1 cellular context compared by ENCODE assay signal in the genomic region with DNA sequence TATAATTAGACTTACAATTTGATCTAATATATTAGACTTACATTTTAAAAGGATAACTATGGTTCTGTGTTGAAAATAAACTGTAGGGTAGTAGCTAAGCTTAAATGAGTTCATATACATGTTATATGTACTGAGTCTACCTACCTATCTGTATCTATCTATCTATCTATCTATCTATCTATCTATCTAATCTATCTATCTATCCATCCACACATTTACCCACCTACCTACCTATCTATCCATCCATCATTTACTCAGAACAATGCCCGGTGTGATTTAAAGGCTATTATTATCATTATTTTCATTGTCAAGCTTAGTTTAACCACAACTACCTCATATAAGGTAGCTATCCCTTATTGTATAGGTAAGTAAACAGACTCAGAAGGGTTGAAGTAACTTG.
TF ChIP-seq lines count a peak whose summit lies in the region.

No MANE protein-coding gene starts in this region.

TF ChIP-seq in K562, 482 proteins besides CTCF, POLR2A, EP300 and RAD21:
- TF ChIP-seq, protein P1, sequence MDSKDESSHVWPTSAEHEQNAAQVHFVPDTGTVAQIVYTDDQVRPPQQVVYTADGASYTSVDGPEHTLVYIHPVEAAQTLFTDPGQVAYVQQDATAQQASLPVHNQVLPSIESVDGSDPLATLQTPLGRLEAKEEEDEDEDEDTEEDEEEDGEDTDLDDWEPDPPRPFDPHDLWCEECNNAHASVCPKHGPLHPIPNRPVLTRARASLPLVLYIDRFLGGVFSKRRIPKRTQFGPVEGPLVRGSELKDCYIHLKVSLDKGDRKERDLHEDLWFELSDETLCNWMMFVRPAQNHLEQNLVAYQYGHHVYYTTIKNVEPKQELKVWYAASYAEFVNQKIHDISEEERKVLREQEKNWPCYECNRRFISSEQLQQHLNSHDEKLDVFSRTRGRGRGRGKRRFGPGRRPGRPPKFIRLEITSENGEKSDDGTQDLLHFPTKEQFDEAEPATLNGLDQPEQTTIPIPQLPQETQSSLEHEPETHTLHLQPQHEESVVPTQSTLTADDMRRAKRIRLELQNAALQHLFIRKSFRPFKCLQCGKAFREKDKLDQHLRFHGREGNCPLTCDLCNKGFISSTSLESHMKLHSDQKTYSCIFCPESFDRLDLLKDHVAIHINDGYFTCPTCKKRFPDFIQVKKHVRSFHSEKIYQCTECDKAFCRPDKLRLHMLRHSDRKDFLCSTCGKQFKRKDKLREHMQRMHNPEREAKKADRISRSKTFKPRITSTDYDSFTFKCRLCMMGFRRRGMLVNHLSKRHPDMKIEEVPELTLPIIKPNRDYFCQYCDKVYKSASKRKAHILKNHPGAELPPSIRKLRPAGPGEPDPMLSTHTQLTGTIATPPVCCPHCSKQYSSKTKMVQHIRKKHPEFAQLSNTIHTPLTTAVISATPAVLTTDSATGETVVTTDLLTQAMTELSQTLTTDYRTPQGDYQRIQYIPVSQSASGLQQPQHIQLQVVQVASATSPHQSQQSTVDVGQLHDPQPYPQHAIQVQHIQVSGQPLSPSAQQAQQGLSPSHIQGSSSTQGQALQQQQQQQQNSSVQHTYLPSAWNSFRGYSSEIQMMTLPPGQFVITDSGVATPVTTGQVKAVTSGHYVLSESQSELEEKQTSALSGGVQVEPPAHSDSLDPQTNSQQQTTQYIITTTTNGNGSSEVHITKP (IDR thresholded peaks at IDR 0.05; ENCODE audit: partially characterized antibody) = no peak
- TF ChIP-seq HIVEP1 (CRISPR knock-in tag; IDR thresholded peaks at IDR 0.05) (no peak), KLF16 (IDR thresholded peaks at IDR 0.05) (no peak), MEIS2 (IDR thresholded peaks at IDR 0.05; ENCODE audit: partially characterized antibody) (no peak), MCM3 (IDR thresholded peaks at IDR 0.05) (no peak), STAT5B (CRISPR knock-in tag; IDR thresholded peaks at IDR 0.05) (no peak), HMG20A (CRISPR knock-in tag; conservative IDR thresholded peaks at IDR 0.05) (no peak), DACH1 (IDR thresholded peaks at IDR 0.05; ENCODE audit: partially characterized antibody) (peak; percentile 95), ZNF551 (CRISPR knock-in tag; IDR thresholded peaks at IDR 0.05) (no peak), MYC (IDR thresholded peaks at IDR 0.05; ENCODE audit: low read depth, low read length) (no peak), MYC (CRISPR knock-in tag; IDR thresholded peaks at IDR 0.05; ENCODE audit: borderline replicate concordance, low read depth) (no peak)
- TF ChIP-seq, protein P2, sequence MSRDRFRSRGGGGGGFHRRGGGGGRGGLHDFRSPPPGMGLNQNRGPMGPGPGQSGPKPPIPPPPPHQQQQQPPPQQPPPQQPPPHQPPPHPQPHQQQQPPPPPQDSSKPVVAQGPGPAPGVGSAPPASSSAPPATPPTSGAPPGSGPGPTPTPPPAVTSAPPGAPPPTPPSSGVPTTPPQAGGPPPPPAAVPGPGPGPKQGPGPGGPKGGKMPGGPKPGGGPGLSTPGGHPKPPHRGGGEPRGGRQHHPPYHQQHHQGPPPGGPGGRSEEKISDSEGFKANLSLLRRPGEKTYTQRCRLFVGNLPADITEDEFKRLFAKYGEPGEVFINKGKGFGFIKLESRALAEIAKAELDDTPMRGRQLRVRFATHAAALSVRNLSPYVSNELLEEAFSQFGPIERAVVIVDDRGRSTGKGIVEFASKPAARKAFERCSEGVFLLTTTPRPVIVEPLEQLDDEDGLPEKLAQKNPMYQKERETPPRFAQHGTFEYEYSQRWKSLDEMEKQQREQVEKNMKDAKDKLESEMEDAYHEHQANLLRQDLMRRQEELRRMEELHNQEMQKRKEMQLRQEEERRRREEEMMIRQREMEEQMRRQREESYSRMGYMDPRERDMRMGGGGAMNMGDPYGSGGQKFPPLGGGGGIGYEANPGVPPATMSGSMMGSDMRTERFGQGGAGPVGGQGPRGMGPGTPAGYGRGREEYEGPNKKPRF (IDR thresholded peaks at IDR 0.05; ENCODE audit: low read depth, low read length) = no peak
- TF ChIP-seq, protein P3, sequence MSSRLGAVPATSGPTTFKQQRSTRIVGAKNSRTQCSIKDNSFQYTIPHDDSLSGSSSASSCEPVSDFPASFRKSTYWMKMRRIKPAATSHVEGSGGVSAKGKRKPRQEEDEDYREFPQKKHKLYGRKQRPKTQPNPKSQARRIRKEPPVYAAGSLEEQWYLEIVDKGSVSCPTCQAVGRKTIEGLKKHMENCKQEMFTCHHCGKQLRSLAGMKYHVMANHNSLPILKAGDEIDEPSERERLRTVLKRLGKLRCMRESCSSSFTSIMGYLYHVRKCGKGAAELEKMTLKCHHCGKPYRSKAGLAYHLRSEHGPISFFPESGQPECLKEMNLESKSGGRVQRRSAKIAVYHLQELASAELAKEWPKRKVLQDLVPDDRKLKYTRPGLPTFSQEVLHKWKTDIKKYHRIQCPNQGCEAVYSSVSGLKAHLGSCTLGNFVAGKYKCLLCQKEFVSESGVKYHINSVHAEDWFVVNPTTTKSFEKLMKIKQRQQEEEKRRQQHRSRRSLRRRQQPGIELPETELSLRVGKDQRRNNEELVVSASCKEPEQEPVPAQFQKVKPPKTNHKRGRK (tag; IDR thresholded peaks at IDR 0.05) = no peak
- TF ChIP-seq, protein P4, sequence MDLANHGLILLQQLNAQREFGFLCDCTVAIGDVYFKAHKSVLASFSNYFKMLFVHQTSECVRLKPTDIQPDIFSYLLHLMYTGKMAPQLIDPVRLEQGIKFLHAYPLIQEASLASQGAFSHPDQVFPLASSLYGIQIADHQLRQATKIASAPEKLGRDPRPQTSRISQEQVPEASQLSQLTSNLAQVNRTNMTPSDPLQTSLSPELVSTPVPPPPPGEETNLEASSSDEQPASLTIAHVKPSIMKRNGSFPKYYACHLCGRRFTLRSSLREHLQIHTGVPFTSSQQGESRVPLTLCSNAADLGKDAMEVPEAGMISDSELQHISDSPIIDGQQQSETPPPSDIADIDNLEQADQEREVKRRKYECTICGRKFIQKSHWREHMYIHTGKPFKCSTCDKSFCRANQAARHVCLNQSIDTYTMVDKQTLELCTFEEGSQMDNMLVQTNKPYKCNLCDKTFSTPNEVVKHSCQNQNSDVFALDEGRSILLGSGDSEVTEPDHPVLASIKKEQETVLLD (IDR thresholded peaks at IDR 0.05) = peak; percentile 59; the same call in 1 of the 2 replicates
